ENCODE assay signal across 8 cellular contexts in genomic region chr10:133663544-133664160, GRCh38. TPM values are rescaled to one million over a fixed set of nuclear protein-coding genes. Genes with fewer than 3 reads are reported as not detected.
"Had no signal": no experiment of that assay in that cellular context is flagged by ENCODE, and none has a peak within 500 bp of the region (broad histone marks: within the 10 kb centered on the region; RNA-seq: fewer than 3 reads in every experiment).

No MANE protein-coding gene starts in this region.

RNA-seq across cellular contexts. Expression of gene FRG2B, which starts 37.1 kb away (rescaled TPM):
- total RNA-seq: activated CD4-positive, alpha-beta memory T cell treated with anti-CD3 and anti-CD28 coated beads, Interleukin-2, amount 10 ng/mL, durations not matched to agents 7 days and 5 days; activated CD4-positive, alpha-beta T cell treated with anti-CD3 and anti-CD28 coated beads for 36 hours; activated T-cell treated with anti-CD3 and anti-CD28 coated beads, Interleukin-2, amount 50 U/mL, for 72 hours; activated T-helper 2 cell treated with anti-CD3 and anti-CD28 coated beads, Interferon-gamma antibody, Interleukin-2, Interleukin-4, amounts not matched to agents 10 μg/mL and 5 μg/mL and 100 μg/mL, durations not matched to agents 14 hours and 24 hours and 36 hours; aorta; breast epithelium; cerebellum; LHCN-M2 had no signal
